In the genomic region with DNA sequence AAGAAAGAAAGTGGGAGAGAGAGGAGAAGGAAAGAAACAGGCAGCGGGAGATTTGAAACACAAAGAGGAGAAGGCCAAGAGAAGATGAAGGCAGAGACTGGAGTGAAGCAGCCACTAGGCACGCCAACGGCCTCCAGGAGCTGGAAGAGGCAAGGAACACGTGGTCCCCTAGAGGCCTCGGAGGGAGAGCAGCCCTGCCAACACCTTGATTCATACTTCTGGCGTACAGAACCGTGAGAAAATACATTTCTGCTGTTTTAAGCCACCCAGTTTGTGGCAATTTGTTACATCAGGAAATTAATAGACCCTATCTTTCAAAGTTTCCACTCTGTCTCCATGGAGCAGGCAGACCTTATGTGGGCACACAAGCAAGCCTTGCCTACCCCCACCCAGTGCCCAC, we compare ENCODE assay signal across 19 cellular contexts.
"Had no signal": no experiment of that assay in that cellular context is flagged by ENCODE, and none has a peak within 500 bp of the region (broad histone marks: within the 10 kb centered on the region; RNA-seq: fewer than 3 reads in every experiment).

No MANE protein-coding gene starts in this region.

- H3K4me1 ChIP-seq: sigmoid colon, stomach, transverse colon had no signal

- H3K27ac Mint-ChIP-seq: activated CD4-positive, alpha-beta memory T cell treated with anti-CD3 and anti-CD28 coated beads for 36 hours; activated CD4-positive, alpha-beta T cell treated with anti-CD3 and anti-CD28 coated beads for 36 hours; activated CD8-positive, alpha-beta memory T cell treated with anti-CD3 and anti-CD28 coated beads, Interleukin-2, amount 10 ng/mL, durations not matched to agents 7 days and 5 days; activated naive CD4-positive, alpha-beta T cell treated with anti-CD3 and anti-CD28 coated beads, Interleukin-2, amount 10 ng/mL, durations not matched to agents 7 days and 5 days; activated T-helper 2 cell treated with anti-CD3 and anti-CD28 coated beads, Interferon-gamma antibody, Interleukin-2, Interleukin-4, amounts not matched to agents 10 μg/mL and 5 μg/mL and 100 μg/mL, durations not matched to agents 14 hours and 24 hours and 36 hours had no signal

- H3K9me3 ChIP-seq: ovary, sigmoid colon, stomach, transverse colon had no signal

- ATAC-seq: activated CD4-positive, alpha-beta T cell treated with anti-CD3 and anti-CD28 coated beads for 36 hours; activated CD8-positive, alpha-beta memory T cell treated with anti-CD3 and anti-CD28 coated beads, Interleukin-2, amount 10 ng/mL, durations not matched to agents 7 days and 5 days; left lobe of liver had no signal

- H3K36me3 ChIP-seq: cardiac muscle cell, ovary, sigmoid colon, stomach, transverse colon had no signal

- H3K27me3 ChIP-seq: cardiac muscle cell, dorsolateral prefrontal cortex, ovary, sigmoid colon, stomach, transverse colon had no signal

- H3K4me3 ChIP-seq: cardiac muscle cell, dorsolateral prefrontal cortex, ovary, sigmoid colon, stomach, transverse colon had no signal

- H3K4me3 Mint-ChIP-seq: activated CD4-positive, alpha-beta memory T cell treated with anti-CD3 and anti-CD28 coated beads for 36 hours; activated CD4-positive, alpha-beta T cell treated with anti-CD3 and anti-CD28 coated beads for 36 hours; activated CD8-positive, alpha-beta memory T cell treated with anti-CD3 and anti-CD28 coated beads, Interleukin-2, amount 10 ng/mL, durations not matched to agents 7 days and 5 days; activated naive CD4-positive, alpha-beta T cell treated with anti-CD3 and anti-CD28 coated beads, Interleukin-2, amount 10 ng/mL, durations not matched to agents 7 days and 5 days; neural crest cell had no signal

- DNase-seq: activated CD4-positive, alpha-beta memory T cell treated with anti-CD3 and anti-CD28 coated beads for 36 hours; activated CD4-positive, alpha-beta T cell treated with anti-CD3 and anti-CD28 coated beads for 36 hours; activated CD8-positive, alpha-beta memory T cell treated with anti-CD3 and anti-CD28 coated beads, Interleukin-2, amount 10 ng/mL, durations not matched to agents 7 days and 5 days; activated naive CD4-positive, alpha-beta T cell treated with anti-CD3 and anti-CD28 coated beads, Interleukin-2, amount 10 ng/mL, durations not matched to agents 7 days and 5 days; activated T-cell treated with anti-CD3 and anti-CD28 coated beads, Interleukin-2, amount 50 U/mL, for 1 hour; dorsolateral prefrontal cortex; islet precursor cell; mammary epithelial cell; ovary; sigmoid colon; stimulated activated CD4-positive, alpha-beta T cell treated with anti-CD3 and anti-CD28 coated beads, Interleukin-12 subunit alpha, Interleukin-12 subunit beta, amount 100 ng/mL, for 4 hours; stimulated activated CD4-positive, alpha-beta T cell treated with anti-CD3 and anti-CD28 coated beads, Interleukin-2, amount 100 ng/mL, for 24 hours; stomach; T-helper 2 cell; transverse colon had no signal

- H3K4me1 Mint-ChIP-seq: activated CD4-positive, alpha-beta T cell treated with anti-CD3 and anti-CD28 coated beads for 36 hours; activated CD8-positive, alpha-beta memory T cell treated with anti-CD3 and anti-CD28 coated beads, Interleukin-2, amount 10 ng/mL, durations not matched to agents 7 days and 5 days; activated naive CD4-positive, alpha-beta T cell treated with anti-CD3 and anti-CD28 coated beads, Interleukin-2, amount 10 ng/mL, durations not matched to agents 7 days and 5 days; neural crest cell had no signal

- H3K27ac ChIP-seq: cardiac muscle cell, dorsolateral prefrontal cortex, ovary, sigmoid colon, stomach, transverse colon had no signal

- H3K9me3 Mint-ChIP-seq: activated CD4-positive, alpha-beta memory T cell treated with anti-CD3 and anti-CD28 coated beads for 36 hours; activated T-helper 2 cell treated with anti-CD3 and anti-CD28 coated beads, Interferon-gamma antibody, Interleukin-2, Interleukin-4, amounts not matched to agents 10 μg/mL and 5 μg/mL and 100 μg/mL, durations not matched to agents 14 hours and 24 hours and 36 hours had no signal

- H3K36me3 Mint-ChIP-seq: activated CD4-positive, alpha-beta memory T cell treated with anti-CD3 and anti-CD28 coated beads for 36 hours; activated CD8-positive, alpha-beta memory T cell treated with anti-CD3 and anti-CD28 coated beads, Interleukin-2, amount 10 ng/mL, durations not matched to agents 7 days and 5 days; activated naive CD4-positive, alpha-beta T cell treated with anti-CD3 and anti-CD28 coated beads, Interleukin-2, amount 10 ng/mL, durations not matched to agents 7 days and 5 days had no signal

- H3K27me3 Mint-ChIP-seq: activated CD4-positive, alpha-beta memory T cell treated with anti-CD3 and anti-CD28 coated beads for 36 hours; activated CD8-positive, alpha-beta memory T cell treated with anti-CD3 and anti-CD28 coated beads, Interleukin-2, amount 10 ng/mL, durations not matched to agents 7 days and 5 days; activated naive CD4-positive, alpha-beta T cell treated with anti-CD3 and anti-CD28 coated beads, Interleukin-2, amount 10 ng/mL, durations not matched to agents 7 days and 5 days had no signal
